Comparison of ENCODE assay signal across 16 cellular contexts in genomic region chr11:1411301-1411700, GRCh38.
"Had no signal": no experiment of that assay in that cellular context is flagged by ENCODE, and none has a peak within 500 bp of the region (broad histone marks: within the 10 kb centered on the region; RNA-seq: fewer than 3 reads in every experiment).

No MANE protein-coding gene starts in this region.

- H3K4me1 ChIP-seq: breast epithelium, gastrocnemius medialis, heart right ventricle, transverse colon had no signal

- H3K9me3 Mint-ChIP-seq: activated B cell treated with CpG ODN at 0.5 μM for 24 hours; activated CD4-positive, alpha-beta T cell treated with anti-CD3 and anti-CD28 coated beads, Interleukin-2, amount 10 ng/mL, durations not matched to agents 24 days and 14 days; activated T-cell treated with anti-CD3 and anti-CD28 coated beads, Interleukin-2, amount 50 U/mL, for 72 hours had no signal

- H3K27me3 Mint-ChIP-seq: activated B cell treated with CpG ODN at 0.5 μM for 24 hours; activated CD4-positive, alpha-beta T cell treated with anti-CD3 and anti-CD28 coated beads, Interleukin-2, amount 10 ng/mL, durations not matched to agents 24 days and 14 days; activated naive CD8-positive, alpha-beta T cell treated with anti-CD3 and anti-CD28 coated beads for 36 hours had no signal

- DNase-seq: activated B cell treated with CpG ODN at 0.5 μM for 24 hours; activated CD4-positive, alpha-beta T cell treated with anti-CD3 and anti-CD28 coated beads, Interleukin-2, amount 10 ng/mL, durations not matched to agents 24 days and 14 days; activated CD8-positive, alpha-beta memory T cell treated with anti-CD3 and anti-CD28 coated beads, Interleukin-2, amount 50 U/mL, for 48 hours; activated gamma-delta T cell; activated naive CD8-positive, alpha-beta T cell treated with anti-CD3 and anti-CD28 coated beads for 36 hours; activated T-cell treated with anti-CD3 and anti-CD28 coated beads, Interleukin-2, amount 50 U/mL, for 72 hours; dermis blood vessel endothelial cell; gastrocnemius medialis; heart right ventricle; naive B cell; stimulated activated CD4-positive, alpha-beta T cell treated with anti-CD3 and anti-CD28 coated beads, Interleukin-2, amount 100 ng/mL, for 48 hours; stimulated activated naive B cell treated with anti-CD40 and anti-IgM and Interleukin-4, amounts not matched to agents 10 μg/mL and 1 μg/mL and 100 μg/mL, for 72 hours; SW 1271; transverse colon had no signal

- H3K4me3 Mint-ChIP-seq: activated B cell treated with CpG ODN at 0.5 μM for 24 hours; activated CD4-positive, alpha-beta T cell treated with anti-CD3 and anti-CD28 coated beads, Interleukin-2, amount 10 ng/mL, durations not matched to agents 24 days and 14 days; activated naive CD8-positive, alpha-beta T cell treated with anti-CD3 and anti-CD28 coated beads for 36 hours; activated T-cell treated with anti-CD3 and anti-CD28 coated beads, Interleukin-2, amount 50 U/mL, for 72 hours; naive B cell; stimulated activated naive B cell treated with anti-CD40 and anti-IgM and Interleukin-4, amounts not matched to agents 10 μg/mL and 1 μg/mL and 100 μg/mL, for 72 hours; T-helper 2 cell treated with Interferon-gamma antibody and Interleukin-4, amounts not matched to agents 5 μg/mL and 100 μg/mL, for 36 hours had no signal

- H3K27ac Mint-ChIP-seq: activated B cell treated with CpG ODN at 0.5 μM for 24 hours; activated CD4-positive, alpha-beta T cell treated with anti-CD3 and anti-CD28 coated beads, Interleukin-2, amount 10 ng/mL, durations not matched to agents 24 days and 14 days; activated naive CD8-positive, alpha-beta T cell treated with anti-CD3 and anti-CD28 coated beads for 36 hours; activated T-cell treated with anti-CD3 and anti-CD28 coated beads, Interleukin-2, amount 50 U/mL, for 72 hours; naive B cell; stimulated activated naive B cell treated with anti-CD40 and anti-IgM and Interleukin-4, amounts not matched to agents 10 μg/mL and 1 μg/mL and 100 μg/mL, for 72 hours; T-helper 2 cell treated with Interferon-gamma antibody and Interleukin-4, amounts not matched to agents 5 μg/mL and 100 μg/mL, for 36 hours had no signal

- H3K27ac ChIP-seq: breast epithelium, gastrocnemius medialis, heart right ventricle, transverse colon had no signal

- H3K4me1 Mint-ChIP-seq: activated B cell treated with CpG ODN at 0.5 μM for 24 hours; activated CD4-positive, alpha-beta T cell treated with anti-CD3 and anti-CD28 coated beads, Interleukin-2, amount 10 ng/mL, durations not matched to agents 24 days and 14 days; activated naive CD8-positive, alpha-beta T cell treated with anti-CD3 and anti-CD28 coated beads for 36 hours; stimulated activated naive B cell treated with anti-CD40 and anti-IgM and Interleukin-4, amounts not matched to agents 10 μg/mL and 1 μg/mL and 100 μg/mL, for 72 hours had no signal

- H3K36me3 Mint-ChIP-seq: activated naive CD8-positive, alpha-beta T cell treated with anti-CD3 and anti-CD28 coated beads for 36 hours; naive B cell; stimulated activated naive B cell treated with anti-CD40 and anti-IgM and Interleukin-4, amounts not matched to agents 10 μg/mL and 1 μg/mL and 100 μg/mL, for 72 hours had no signal

- H3K4me3 ChIP-seq: breast epithelium, gastrocnemius medialis, heart right ventricle, transverse colon had no signal

- H3K36me3 ChIP-seq: breast epithelium, gastrocnemius medialis, heart right ventricle, transverse colon had no signal
